In genomic region chrX:108390976-108391717, GRCh38 we compare ENCODE assay signal across 6 cellular contexts. TPM values are rescaled to one million over a fixed set of nuclear protein-coding genes. Genes with fewer than 3 reads are reported as not detected.
"Had no signal": no experiment of that assay in that cellular context is flagged by ENCODE, and none has a peak within 500 bp of the region (broad histone marks: within the 10 kb centered on the region; RNA-seq: fewer than 3 reads in every experiment).

No MANE protein-coding gene starts in this region.

RNA-seq across cellular contexts. Expression of gene COL4A6, which starts 47.1 kb away (rescaled TPM):
- total RNA-seq: activated B cell treated with CpG ODN at 0.5 μM for 24 hours; activated CD4-positive, alpha-beta T cell treated with anti-CD3 and anti-CD28 coated beads, Interleukin-2, amount 10 ng/mL, durations not matched to agents 24 days and 14 days; activated CD8-positive, alpha-beta memory T cell treated with anti-CD3 and anti-CD28 coated beads, Interleukin-2, amount 10 ng/mL, durations not matched to agents 7 days and 5 days; activated T-helper 1 cell treated with anti-CD3 and anti-CD28 coated beads, Interleukin-12 subunit alpha, Interleukin-12 subunit beta, Interleukin-2, Interleukin-4 antibody, amounts not matched to agents 30 ng/mL and 10 ng/mL and 1 ng/mL, durations not matched to agents 14 hours and 24 hours and 36 hours; T-helper 17 cell had no signal
- polyA plus RNA-seq: K562 had no signal

RNA-seq across cellular contexts. Expression of gene COL4A5, which starts 48.5 kb away (rescaled TPM):
- total RNA-seq: activated B cell treated with CpG ODN at 0.5 μM for 24 hours; activated CD4-positive, alpha-beta T cell treated with anti-CD3 and anti-CD28 coated beads, Interleukin-2, amount 10 ng/mL, durations not matched to agents 24 days and 14 days; activated CD8-positive, alpha-beta memory T cell treated with anti-CD3 and anti-CD28 coated beads, Interleukin-2, amount 10 ng/mL, durations not matched to agents 7 days and 5 days; activated T-helper 1 cell treated with anti-CD3 and anti-CD28 coated beads, Interleukin-12 subunit alpha, Interleukin-12 subunit beta, Interleukin-2, Interleukin-4 antibody, amounts not matched to agents 30 ng/mL and 10 ng/mL and 1 ng/mL, durations not matched to agents 14 hours and 24 hours and 36 hours; T-helper 17 cell had no signal
